14 cellular contexts compared by ENCODE assay signal in genomic region chr12:69583203-69583602, GRCh38. TPM values are rescaled to one million over a fixed set of nuclear protein-coding genes. Genes with fewer than 3 reads are reported as not detected.
A peak's percentile ranks its signal among the peaks of the same experiment; 100 is the strongest.
DNase-seq lines count a peak whose midpoint lies in the region; ATAC-seq and TF ChIP-seq lines count a peak whose summit lies in the region.
"Had no signal": no experiment of that assay in that cellular context is flagged by ENCODE, and none has a peak within 500 bp of the region (broad histone marks: within the 10 kb centered on the region; RNA-seq: fewer than 3 reads in every experiment).

No MANE protein-coding gene starts in this region.

- H3K79me2 ChIP-seq in GM23248 (ENCODE audit: insufficient read depth): peaks cover 28% of the 10 kb centered on the region

- no peak overlapping the region for H3K27ac ChIP-seq in CD4-positive, alpha-beta T cell (ENCODE audit: low read depth, low read length)
- H3K27ac ChIP-seq in GM23248 (no peak overlapping the region), suprapubic skin (no peak overlapping the region)
- H3K27ac ChIP-seq: esophagus muscularis mucosa had no signal

- H3K4me2 ChIP-seq in GM23248 (ENCODE audit: unreplicated experiment): no peak overlapping the region

- no peak for TF ChIP-seq POLR2A in suprapubic skin (IDR thresholded peaks at IDR 0.05)

- no peak overlapping the region for H2AFZ ChIP-seq in GM23248

- no peak overlapping the region for H3K27ac Mint-ChIP-seq in CD4-positive, alpha-beta T cell
- H3K27ac Mint-ChIP-seq: nephron progenitor cell had no signal

- H4K20me1 ChIP-seq in GM23248 (ENCODE audit: insufficient read depth): no peaks in the 10 kb centered on the region

- no peak for ATAC-seq in CD4-positive, alpha-beta T cell (ENCODE audit: poor library complexity)
- ATAC-seq in HG02763 (IDR thresholded peaks at IDR 0.05; ENCODE audit: unreplicated experiment): no peak

- no peak overlapping the region for H3K4me3 ChIP-seq in GM23248
- no peak overlapping the region for H3K4me3 ChIP-seq in NT2/D1 (ENCODE audit: insufficient read length, low read depth)
- H3K4me3 ChIP-seq in fibroblast of villous mesenchyme (ENCODE audit: low read depth, low read length): no peak overlapping the region
- no peak overlapping the region for H3K4me3 ChIP-seq in suprapubic skin
- H3K4me3 ChIP-seq: esophagus muscularis mucosa had no signal

- no peak for DNase-seq in CD4-positive, alpha-beta T cell
- DNase-seq in GM23248 (peak; percentile 19), NT2/D1 (ENCODE audit: low read depth, low spot score) (peak; percentile 44), fibroblast of villous mesenchyme (ENCODE audit: low read depth) (no peak), NCI-H1105 (lab: John Stamatoyannopoulos, UW) (no peak), suprapubic skin (ENCODE audit: low spot score in 2 of 2) (no peak), H4 (ENCODE audit: low spot score) (no peak)
- DNase-seq: activated CD4-positive, alpha-beta T cell treated with anti-CD3 and anti-CD28 coated beads, Interleukin-2, amount 50 U/mL, for 4 hours; aorta; KG1; nephron progenitor cell; stimulated activated CD4-positive, alpha-beta T cell treated with anti-CD3 and anti-CD28 coated beads, Interleukin-2, amount 100 ng/mL, for 48 hours had no signal

- no peaks in the 10 kb centered on the region for H3K27me3 ChIP-seq in CD4-positive, alpha-beta T cell (ENCODE audit: control insufficient read depth, insufficient read depth, low read length)
- no peaks in the 10 kb centered on the region for H3K27me3 ChIP-seq in GM23248 (replicated peaks; ENCODE audit: insufficient read depth)
- no peaks in the 10 kb centered on the region for H3K27me3 ChIP-seq in NT2/D1 (ENCODE audit: insufficient read depth, insufficient read length)
- no peaks in the 10 kb centered on the region for H3K27me3 ChIP-seq in suprapubic skin
- H3K27me3 ChIP-seq: esophagus muscularis mucosa had no signal

- H3K9me3 Mint-ChIP-seq in CD4-positive, alpha-beta T cell: no peaks in the 10 kb centered on the region
- H3K9me3 Mint-ChIP-seq: nephron progenitor cell had no signal

- TF ChIP-seq CTCF in CD4-positive, alpha-beta T cell (IDR thresholded peaks at IDR 0.05): no peak
- TF ChIP-seq CTCF in fibroblast of villous mesenchyme (IDR thresholded peaks at IDR 0.05; ENCODE audit: insufficient read depth, low read depth, low read length) (peak; percentile 12), suprapubic skin (IDR thresholded peaks at IDR 0.05) (no peak)

- POLR2A ChIA-PET in CD4-positive, alpha-beta T cell (lab: Charles Lee): no interaction called here

- H3K36me3 Mint-ChIP-seq in CD4-positive, alpha-beta T cell (ENCODE audit: low read depth): peaks cover 26% of the 10 kb centered on the region

- peak overlapping the region; percentile 25 for H3K4me3 Mint-ChIP-seq in CD4-positive, alpha-beta T cell

- TF ChIP-seq EP300 in suprapubic skin (IDR thresholded peaks at IDR 0.05): no peak

- H3F3A ChIP-seq in GM23248 (ENCODE audit: insufficient read depth): no peaks in the 10 kb centered on the region

- no peak overlapping the region for H3K9ac ChIP-seq in GM23248
- no peak overlapping the region for H3K9ac ChIP-seq in NT2/D1 (ENCODE audit: insufficient read length, low read depth)

- CTCF ChIA-PET in CD4-positive, alpha-beta T cell (lab: Charles Lee): interaction anchor here (1.4 kb wide), 1 partner anchor 226 kb away, joined by 4 read pairs; no protein-coding TSS in a partner anchor

- in situ Hi-C loops in GM23248 (cut with MboI): no loop called here

- H3K9me3 ChIP-seq in CD4-positive, alpha-beta T cell (ENCODE audit: control insufficient read depth, low read length): no peaks in the 10 kb centered on the region
- H3K9me3 ChIP-seq in GM23248 (ENCODE audit: low read depth): no peaks in the 10 kb centered on the region
- H3K9me3 ChIP-seq in NT2/D1 (ENCODE audit: insufficient read depth, low read length): no peaks in the 10 kb centered on the region
- H3K9me3 ChIP-seq in suprapubic skin: no peaks in the 10 kb centered on the region
- H3K9me3 ChIP-seq: esophagus muscularis mucosa had no signal

- H3K9me2 ChIP-seq in GM23248 (ENCODE audit: insufficient read depth): no peaks in the 10 kb centered on the region

- intact Hi-C loops in CD4-positive, alpha-beta T cell (cut with DNase I, micrococcal nuclease): loop anchor here in 1 of 2 experiments (5.0 to 10.0 kb wide), 6 partner anchors 116 to 1251 kb away; partner anchors contain the start of genes KCNMB4, MDM1 and RAB3IP

- H3K4me1 Mint-ChIP-seq in CD4-positive, alpha-beta T cell (ENCODE audit: low read depth): peaks cover 19% of the 10 kb centered on the region

- H3K4me1 ChIP-seq in GM23248 (ENCODE audit: insufficient read depth): peaks cover 17% of the 10 kb centered on the region
- no peaks in the 10 kb centered on the region for H3K4me1 ChIP-seq in NT2/D1 (ENCODE audit: insufficient read depth, insufficient read length)
- peaks cover 16% of the 10 kb centered on the region for H3K4me1 ChIP-seq in suprapubic skin

- H3K36me3 ChIP-seq in GM23248 (ENCODE audit: low read depth): peaks cover 17% of the 10 kb centered on the region
- H3K36me3 ChIP-seq in NT2/D1 (ENCODE audit: insufficient read depth, insufficient read length, low read length): peaks cover 24% of the 10 kb centered on the region
- peaks cover 15% of the 10 kb centered on the region for H3K36me3 ChIP-seq in suprapubic skin

- H3K27me3 Mint-ChIP-seq in CD4-positive, alpha-beta T cell: no peaks in the 10 kb centered on the region

RNA-seq across cellular contexts. Expression of gene CCT2, which starts 2.1 kb away (rescaled TPM):
- 100 to 1,000 TPM; 173 to 177 TPM for total RNA-seq in CD4-positive, alpha-beta T cell
- total RNA-seq in GM23248 (2014; rRNA removed; shearing (Covaris generic)): 171 and 176 TPM in 2 replicates
- polyA plus RNA-seq in GM23248 (2016; fragmentation: Nextera tagmentation; extraction: Ambion mirVana): 157 and 158 TPM in 2 replicates
- 250 and 330 TPM in 2 replicates for total RNA-seq in fibroblast of villous mesenchyme
- 100 to 1,000 TPM in 2 of 4 donors, 10 to 100 TPM in 2; 81.0 to 112 (median 96.7) TPM for total RNA-seq in suprapubic skin
- 440 and 479 TPM in 2 replicates for total RNA-seq in H4 (2014; rRNA removed; shearing (Covaris generic))

RNA-seq across cellular contexts. Expression of gene LRRC10, which starts 27.5 kb away (rescaled TPM):
- total RNA-seq in CD4-positive, alpha-beta T cell: not detected
- not detected in 2 replicates for total RNA-seq in GM23248 (2014; rRNA removed; shearing (Covaris generic))
- polyA plus RNA-seq in GM23248 (2016; fragmentation: Nextera tagmentation; extraction: Ambion mirVana): not detected in 2 replicates
- total RNA-seq in fibroblast of villous mesenchyme (not detected in 2 replicates), suprapubic skin (not detected)
- total RNA-seq in H4 (2014; rRNA removed; shearing (Covaris generic)): not detected in 2 replicates
- total RNA-seq: aorta, esophagus muscularis mucosa had no signal

Comparison
In these comparisons a context has a peak if more than half of its experiments do, and no peak if none do; other contexts are left out.
1. DNase-seq: peak in GM23248 (single experiment) and NT2/D1 (single experiment); none in CD4-positive, alpha-beta T cell (0 of 10), fibroblast of villous mesenchyme (single experiment), NCI-H1105 (single experiment), suprapubic skin (0 of 2) and H4 (single experiment).